21 cellular contexts compared by ENCODE assay signal in genomic region chr9:117672397-117672796, GRCh38. TPM values are rescaled to one million over a fixed set of nuclear protein-coding genes. Genes with fewer than 3 reads are reported as not detected.
DNase-seq lines count a peak whose midpoint lies in the region; FAIRE-seq and TF ChIP-seq lines count a peak whose summit lies in the region.
"Had no signal": no experiment of that assay in that cellular context is flagged by ENCODE, and none has a peak within 500 bp of the region (broad histone marks: within the 10 kb centered on the region; RNA-seq: fewer than 3 reads in every experiment).

No MANE protein-coding gene starts in this region.

- H2AK5ac ChIP-seq in mesenchymal stem cell (ENCODE audit: low read length, severe bottlenecking), result no peak overlapping the region

- H3K9me3 ChIP-seq in SJCRH30 (replicated peaks) (no peaks in the 10 kb centered on the region), skeletal muscle satellite cell (replicated peaks; ENCODE audit: low read length) (no peaks in the 10 kb centered on the region), thyroid gland (no peaks in the 10 kb centered on the region), mesenchymal stem cell (ENCODE audit: control insufficient read depth, low read length) (no peaks in the 10 kb centered on the region)
- H3K9me3 ChIP-seq: upper lobe of right lung had no signal

- intact Hi-C loops in thyroid gland (cut with DNase I), result no loop called here

- peak; percentile 99 for FAIRE-seq in H54 (lab: Jason Lieb, UNC)
- FAIRE-seq: TTC549 had no signal

- H4K91ac ChIP-seq in mesenchymal stem cell (ENCODE audit: low read length), result no peak overlapping the region

- H3K27me3 ChIP-seq in SJCRH30, result no peaks in the 10 kb centered on the region
- no peaks in the 10 kb centered on the region for H3K27me3 ChIP-seq in skeletal muscle satellite cell (ENCODE audit: control insufficient read depth, insufficient read depth, low read length)
- no peaks in the 10 kb centered on the region for H3K27me3 ChIP-seq in thyroid gland
- H3K27me3 ChIP-seq in mesenchymal stem cell (ENCODE audit: control insufficient read depth in 1 of 2, insufficient read depth in 1 of 2, low read length in 2 of 2), result no peaks in the 10 kb centered on the region
- H3K27me3 ChIP-seq: left lung, upper lobe of right lung had no signal

- peak; percentile 13 for DNase-seq in H54 (ENCODE audit: insufficient read length, low spot score)
- DNase-seq in SJCRH30, result no peak
- DNase-seq in fibroblast of gingiva (ENCODE audit: low read depth), result peak; percentile 12
- no peak for DNase-seq in HEK293T (ENCODE audit: extremely low spot score)
- no peak for DNase-seq in thyroid gland
- no peak for DNase-seq in mesenchymal stem cell
- DNase-seq in G401 (ENCODE audit: low spot score), result no peak
- DNase-seq: activated CD4-positive, alpha-beta T cell treated with anti-CD3 and anti-CD28 coated beads, Interleukin-2, amount 10 ng/mL, durations not matched to agents 7 days and 5 days; activated naive CD4-positive, alpha-beta T cell treated with anti-CD3 and anti-CD28 coated beads, Interleukin-2, amount 10 ng/mL, durations not matched to agents 7 days and 5 days; DND-41; Karpas-422; left lung; naive B cell; NCI-H1694 treated with DMSO at 0.1 percent for 48 hours; NCI-H510A; stimulated activated naive CD8-positive, alpha-beta T cell treated with anti-CD3 and anti-CD28 coated beads, Interleukin-15, Interleukin-2, amounts not matched to agents 100 U/mL and 50 U/mL, for 24 hours; upper lobe of right lung had no signal

- no peak overlapping the region for H2BK5ac ChIP-seq in mesenchymal stem cell (ENCODE audit: low read depth, low read length, poor library complexity, severe bottlenecking)

- H3K23ac ChIP-seq in mesenchymal stem cell (ENCODE audit: low read length in 2 of 2), result no peak overlapping the region

- in situ Hi-C loops in G401 (cut with HindIII; ENCODE audit: low sequenced_read_pairs), result no loop called here

- no peak overlapping the region for H3K14ac ChIP-seq in mesenchymal stem cell (ENCODE audit: low read length in 2 of 2)

- H3K36me3 ChIP-seq in SJCRH30 (no peaks in the 10 kb centered on the region), skeletal muscle satellite cell (ENCODE audit: insufficient read depth, low read length) (no peaks in the 10 kb centered on the region), thyroid gland (no peaks in the 10 kb centered on the region), mesenchymal stem cell (ENCODE audit: control insufficient read depth in 1 of 2, insufficient read depth in 2 of 2, low read depth in 1 of 2, low read length in 2 of 2) (no peaks in the 10 kb centered on the region)
- H3K36me3 ChIP-seq: left lung, upper lobe of right lung had no signal

- H4K8ac ChIP-seq in mesenchymal stem cell (ENCODE audit: low read length), result no peak overlapping the region

- no peak for TF ChIP-seq POLR2A in H54 (IDR thresholded peaks at IDR 0.05; ENCODE audit: low read depth, low read length)
- TF ChIP-seq POLR2A in thyroid gland (IDR thresholded peaks at IDR 0.05), result no peak

- no peaks in the 10 kb centered on the region for H3K79me1 ChIP-seq in mesenchymal stem cell (replicated peaks; ENCODE audit: low read length, poor library complexity, severe bottlenecking)

- 93 to 99% methylated on average over 1 of the region's 1 CpG for WGBS in thyroid gland, 2 donors
- no CpG with 5 or more reads among the region's 1 CpG for WGBS in mesenchymal stem cell

- TF ChIP-seq CTCF in thyroid gland (IDR thresholded peaks at IDR 0.05), result no peak

- POLR2A ChIA-PET in HEK293T (lab: Yijun Ruan, JAX), result no interaction called here

- H3K4me1 ChIP-seq in SJCRH30 (peaks cover 11% of the 10 kb centered on the region), skeletal muscle satellite cell (ENCODE audit: control insufficient read depth, insufficient read depth, low read length) (peaks cover 20% of the 10 kb centered on the region), thyroid gland (no peaks in the 10 kb centered on the region), mesenchymal stem cell (ENCODE audit: control insufficient read depth, insufficient read depth, low read depth, low read length) (no peaks in the 10 kb centered on the region)
- H3K4me1 ChIP-seq: left lung, parathyroid adenoma, upper lobe of right lung had no signal

- no peak overlapping the region for H3K4ac ChIP-seq in mesenchymal stem cell (ENCODE audit: low read depth in 1 of 2, low read length in 2 of 2)

- H2BK120ac ChIP-seq in mesenchymal stem cell (ENCODE audit: low read depth, low read length), result no peak overlapping the region

- CTCF ChIA-PET in HEK293T (lab: Yijun Ruan, JAX), result no interaction called here

- H3K4me2 ChIP-seq in skeletal muscle satellite cell (ENCODE audit: low read length) (peak overlapping the region; percentile 24), mesenchymal stem cell (ENCODE audit: low read length, poor library complexity, severe bottlenecking) (no peak overlapping the region)

- H2BK15ac ChIP-seq in mesenchymal stem cell (ENCODE audit: low read depth, poor library complexity, severe bottlenecking), result no peak overlapping the region

- H3K4me3 ChIP-seq in SJCRH30, result no peak overlapping the region
- no peak overlapping the region for H3K4me3 ChIP-seq in skeletal muscle satellite cell (ENCODE audit: low read length)
- no peak overlapping the region for H3K4me3 ChIP-seq in thyroid gland (replicated peaks in 1 of 3)
- H3K4me3 ChIP-seq in mesenchymal stem cell (ENCODE audit: insufficient read depth in 1 of 2, low read depth in 1 of 2, low read length in 2 of 2), result no peak overlapping the region
- H3K4me3 ChIP-seq: left lung, upper lobe of right lung had no signal

- H3K27ac ChIP-seq in SJCRH30 (peak overlapping the region; percentile 3; the same call in 1 of the 2 replicates), thyroid gland (no peak overlapping the region), mesenchymal stem cell (ENCODE audit: low read length, poor library complexity, severe bottlenecking) (no peak overlapping the region)
- H3K27ac ChIP-seq: HL-60, left lung, parathyroid adenoma, upper lobe of right lung had no signal

- H3K18ac ChIP-seq in mesenchymal stem cell (ENCODE audit: low read depth in 1 of 2, low read length in 2 of 2), result no peak overlapping the region

- H3K9ac ChIP-seq in skeletal muscle satellite cell (ENCODE audit: low read depth, low read length), result peak overlapping the region; percentile 18
- no peak overlapping the region for H3K9ac ChIP-seq in mesenchymal stem cell (ENCODE audit: low read length)
- H3K9ac ChIP-seq: parathyroid adenoma had no signal

- no peak overlapping the region for H2BK12ac ChIP-seq in mesenchymal stem cell (ENCODE audit: low read length in 2 of 2)

- H2AFZ ChIP-seq in mesenchymal stem cell (ENCODE audit: low read depth, low read length), result no peak overlapping the region
- H2AFZ ChIP-seq: parathyroid adenoma had no signal

TF ChIP-seq in HEK293T, 16 proteins besides CTCF, POLR2A, EP300 and RAD21:
- TF ChIP-seq HDGF (IDR thresholded peaks at IDR 0.05; ENCODE audit: borderline replicate concordance), result no peak

RNA-seq across cellular contexts. Expression of gene TLR4, which starts 31.8 kb away (rescaled TPM):
- 6.1 and 6.5 TPM in 2 replicates for total RNA-seq in SJCRH30 (2014; rRNA removed; shearing (Covaris generic))
- total RNA-seq in skeletal muscle satellite cell (2012; rRNA removed), result 7.2 and 9.6 TPM in 2 replicates
- total RNA-seq in thyroid gland, result 10 to 100 TPM in 3 of 4 donors, 1 to 10 TPM in 1; 9.8 to 59.0 (median 36.0) TPM
- 16.9 TPM for polyA plus RNA-seq in mesenchymal stem cell (2013, experiment 1 of 2)
- 16.9 TPM for polyA plus RNA-seq in mesenchymal stem cell (2013, experiment 2 of 2)
- total RNA-seq in G401 (2014; rRNA removed; shearing (Covaris generic)), result not detected in 2 replicates

Comparison
In these comparisons a context has a peak if more than half of its experiments do, and no peak if none do; other contexts are left out.
1. DNase-seq: peak in H54 (single experiment) and fibroblast of gingiva (single experiment); none in SJCRH30 (0 of 2), HEK293T (single experiment), thyroid gland (0 of 2), mesenchymal stem cell (single experiment) and G401 (single experiment).